ENCODE assay signal across 8 cellular contexts in genomic region chr14:71320734-71321555, GRCh38. TPM values are rescaled to one million over a fixed set of nuclear protein-coding genes. Genes with fewer than 3 reads are reported as not detected.
DNase-seq lines count a peak whose midpoint lies in the region; ATAC-seq and TF ChIP-seq lines count a peak whose summit lies in the region.

No MANE protein-coding gene starts in this region.

- TF ChIP-seq CTCF in epithelial cell of proximal tubule (conservative IDR thresholded peaks at IDR 0.05; ENCODE audit: low read depth, low read length): peak; percentile 10

- peak; percentile 33 for ATAC-seq in HG02759 (IDR thresholded peaks at IDR 0.05; ENCODE audit: unreplicated experiment)

- H3K27me3 ChIP-seq in mucosa of rectum (ENCODE audit: control insufficient read depth in 2 of 2, insufficient read depth in 2 of 2, low read length in 2 of 2): no peaks in the 10 kb centered on the region

- no peaks in the 10 kb centered on the region for H3K9me3 ChIP-seq in mucosa of rectum (ENCODE audit: control insufficient read depth in 2 of 2, low read length in 2 of 2)

- H3K36me3 ChIP-seq in mucosa of rectum (ENCODE audit: control insufficient read depth in 2 of 2, insufficient read depth in 2 of 2, low read length in 2 of 2): no peaks in the 10 kb centered on the region

- H3K4me1 ChIP-seq in mucosa of rectum (ENCODE audit: control insufficient read depth in 2 of 2, insufficient read depth in 2 of 2, low read length in 2 of 2): peaks cover 10 to 16% of the 10 kb centered on the region in 2 donors

- peak overlapping the region; percentile 86 to 92 for H3K9ac ChIP-seq in mucosa of rectum (ENCODE audit: low read depth in 1 of 2, low read length in 2 of 2)

- H3K4me3 ChIP-seq in epithelial cell of proximal tubule (ENCODE audit: low read depth, low read length): peak overlapping the region; percentile 79
- peak overlapping the region; percentile 92 to 93 for H3K4me3 ChIP-seq in mucosa of rectum (ENCODE audit: low read length in 2 of 2)

- peak overlapping the region; percentile 95 for H3K27ac ChIP-seq in mucosa of rectum (ENCODE audit: low read depth in 2 of 2, low read length in 2 of 2)

- DNase-seq in NCI-H1436 (lab: John Stamatoyannopoulos, UW) (peak; percentile 66), NCI-H1436 treated with DMSO at 0.1 percent for 48 hours (lab: John Stamatoyannopoulos, UW) (no peak), NCI-H510A (lab: John Stamatoyannopoulos, UW) (peak; percentile 29), epithelial cell of proximal tubule (ENCODE audit: low read depth) (no peak)
- peak; percentile 75 for DNase-seq in activated T-cell treated with anti-CD3 and anti-CD28 coated beads, Interleukin-2, amount 50 U/mL, for 1 hour
- peak; percentile 20 to 25 for DNase-seq in stimulated activated CD8-positive, alpha-beta memory T cell treated with anti-CD3 and anti-CD28 coated beads, Interleukin-7, amount 100 ng/mL, for 1 hour (ENCODE audit: low read depth in 2 of 2)

RNA-seq across cellular contexts. Expression of gene SIPA1L1, which starts 0.7 kb away (rescaled TPM):
- total RNA-seq in epithelial cell of proximal tubule: 33.9 and 61.6 TPM in 2 replicates

Comparison
In these comparisons a context has a peak if more than half of its experiments do, and no peak if none do; other contexts are left out.
1. DNase-seq: peak in NCI-H1436 (single experiment), NCI-H510A (single experiment), activated T-cell treated with anti-CD3 and anti-CD28 coated beads, Interleukin-2, amount 50 U/mL, for 1 hour (single experiment) and stimulated activated CD8-positive, alpha-beta memory T cell treated with anti-CD3 and anti-CD28 coated beads, Interleukin-7, amount 100 ng/mL, for 1 hour (2 of 2); none in NCI-H1436 treated with DMSO at 0.1 percent for 48 hours (single experiment) and epithelial cell of proximal tubule (single experiment).